ENCODE assay signal across 7 cellular contexts in genomic region chr17:18224428-18225120, GRCh38. TPM values are rescaled to one million over a fixed set of nuclear protein-coding genes. Genes with fewer than 3 reads are reported as not detected.
DNase-seq lines count a peak whose midpoint lies in the region; ATAC-seq and TF ChIP-seq lines count a peak whose summit lies in the region.

No MANE protein-coding gene starts in this region.

- H2AFZ ChIP-seq in KMS-11 (ENCODE audit: low read depth): peak overlapping the region; percentile 88

- H3K4me3 ChIP-seq in KMS-11 (IDR thresholded peaks at IDR 0.05; ENCODE audit: insufficient read depth, low read depth, low read length) (no peak overlapping the region), iPS-18c (ENCODE audit: insufficient read depth, low read depth, low read length) (peak overlapping the region; percentile 59), subcutaneous abdominal adipose tissue (ENCODE audit: low read depth in 1 of 5, low read length in 5 of 5) (peak overlapping the region; percentile 57 to 87 (median 65))

- H3K27ac ChIP-seq in KMS-11: no peak overlapping the region
- H3K27ac ChIP-seq in adipose tissue (ENCODE audit: low read depth, low read length): peak overlapping the region; percentile 8
- H3K27ac ChIP-seq in subcutaneous abdominal adipose tissue (ENCODE audit: low read depth, low read length): peak overlapping the region; percentile 50

- WGBS in adipose tissue, 3 donors: 40 to 53% (median 50%) methylated on average over 21 of the region's 21 CpGs

- H3K4me1 ChIP-seq in KMS-11 (ENCODE audit: low read depth, poor library complexity, severe bottlenecking) (no peaks in the 10 kb centered on the region), subcutaneous abdominal adipose tissue (ENCODE audit: control insufficient read depth in 5 of 5, insufficient read depth in 5 of 5, low read length in 5 of 5) (peaks cover 0 to 50% (median 39%) of the 10 kb centered on the region in 5 donors)

- H3K4me2 ChIP-seq in KMS-11: 0 out of 2 replicates have a peak overlapping the region, but pooled peaks have one; percentile 27

- H3K9me3 ChIP-seq in iPS-18c (ENCODE audit: control insufficient read depth, insufficient read depth, low read length) (no peaks in the 10 kb centered on the region), subcutaneous abdominal adipose tissue (ENCODE audit: control insufficient read depth in 5 of 5, low read length in 5 of 5) (no peaks in the 10 kb centered on the region)

- H4K20me1 ChIP-seq in KMS-11 (ENCODE audit: insufficient read depth): no peaks in the 10 kb centered on the region

- DNase-seq in inferior parietal cortex (ENCODE audit: extremely low spot score) (no peak), H4 (ENCODE audit: low spot score) (no peak)

- no peak overlapping the region for H3K9ac ChIP-seq in KMS-11
- peak overlapping the region in 3 of 5 donors; percentile 59 to 64 (median 62) for H3K9ac ChIP-seq in subcutaneous abdominal adipose tissue (ENCODE audit: low read length in 5 of 5)

- TF ChIP-seq CTCF in KMS-11 (conservative IDR thresholded peaks at IDR 0.05; ENCODE audit: low read depth, low read length): no peak

- H3K36me3 ChIP-seq in KMS-11 (ENCODE audit: insufficient read depth) (no peaks in the 10 kb centered on the region), subcutaneous abdominal adipose tissue (ENCODE audit: control insufficient read depth in 5 of 5, insufficient read depth in 5 of 5, low read length in 5 of 5) (no peaks in the 10 kb centered on the region)

- no peaks in the 10 kb centered on the region for H3K27me3 ChIP-seq in KMS-11 (ENCODE audit: insufficient read depth, low read depth)
- no peaks in the 10 kb centered on the region for H3K27me3 ChIP-seq in subcutaneous abdominal adipose tissue (ENCODE audit: control insufficient read depth in 5 of 5, insufficient read depth in 4 of 5, low read length in 5 of 5)

- H3K79me2 ChIP-seq in KMS-11 (ENCODE audit: insufficient read depth, low read depth): no peaks in the 10 kb centered on the region

- no peak for ATAC-seq in HG03095 (IDR thresholded peaks at IDR 0.05; ENCODE audit: unreplicated experiment)

RNA-seq across cellular contexts. Expression of gene LLGL1, which starts 0.9 kb away (rescaled TPM):
- polyA plus RNA-seq in adipose tissue: 10 to 100 TPM in 1 of 3 donors, 1 to 10 TPM in 2; 5.0 to 13.4 (median 7.9) TPM
- total RNA-seq in H4 (2014; rRNA removed; shearing (Covaris generic)): 12.1 and 14.0 TPM in 2 replicates

RNA-seq across cellular contexts. Expression of gene FLII, which starts 34.0 kb away (rescaled TPM):
- 100 to 1,000 TPM; 189 to 228 (median 200) TPM for polyA plus RNA-seq in adipose tissue
- 128 and 139 TPM in 2 replicates for total RNA-seq in H4 (2014; rRNA removed; shearing (Covaris generic))

RNA-seq across cellular contexts. Expression of gene MIEF2, which starts 35.9 kb away (rescaled TPM):
- 1 to 10 TPM; 2.2 to 8.5 (median 3.0) TPM for polyA plus RNA-seq in adipose tissue
- total RNA-seq in H4 (2014; rRNA removed; shearing (Covaris generic)): 4.1 and 5.0 TPM in 2 replicates

RNA-seq across cellular contexts. Expression of gene ALKBH5, which starts 40.9 kb away (rescaled TPM):
- 10 to 100 TPM; 21.3 to 50.7 (median 24.4) TPM for polyA plus RNA-seq in adipose tissue
- 58.2 and 63.1 TPM in 2 replicates for total RNA-seq in H4 (2014; rRNA removed; shearing (Covaris generic))
